In genomic region chr3:37693791-37694194, GRCh38 we compare ENCODE assay signal across 21 cellular contexts.
DNase-seq lines count a peak whose midpoint lies in the region; ATAC-seq and TF ChIP-seq lines count a peak whose summit lies in the region.
"Had no signal": no experiment of that assay in that cellular context is flagged by ENCODE, and none has a peak within 500 bp of the region (broad histone marks: within the 10 kb centered on the region; RNA-seq: fewer than 3 reads in every experiment).

No MANE protein-coding gene starts in this region.

- no peaks in the 10 kb centered on the region for H3K9me3 Mint-ChIP-seq in type B pancreatic cell
- H3K9me3 Mint-ChIP-seq in activated T-helper 17 cell treated with anti-CD3 and anti-CD28 coated beads, Interleukin-2, amount 50 U/mL, for 72 hours: no peaks in the 10 kb centered on the region
- H3K9me3 Mint-ChIP-seq in activated T-helper 1 cell treated with anti-CD3 and anti-CD28 coated beads, Interleukin-12 subunit alpha, Interleukin-12 subunit beta, Interleukin-2, Interleukin-4 antibody, amounts not matched to agents 30 ng/mL and 10 ng/mL and 1 ng/mL, durations not matched to agents 14 hours and 24 hours and 36 hours: no peaks in the 10 kb centered on the region
- H3K9me3 Mint-ChIP-seq: activated CD4-positive, alpha-beta memory T cell treated with anti-CD3 and anti-CD28 coated beads, Interleukin-2, amount 10 ng/mL, durations not matched to agents 7 days and 5 days; HFFc6; natural killer cell; stimulated activated naive CD8-positive, alpha-beta T cell treated with anti-CD3 and anti-CD28 coated beads, Interleukin-15, amount 100 ng/mL, for 72 hours had no signal

- intact Hi-C loops in activated T-helper 1 cell treated with anti-CD3 and anti-CD28 coated beads, Interleukin-12 subunit alpha, Interleukin-12 subunit beta, Interleukin-2, Interleukin-4 antibody, amounts not matched to agents 30 ng/mL and 10 ng/mL and 1 ng/mL, durations not matched to agents 14 hours and 24 hours and 36 hours (cut with micrococcal nuclease): no loop called here

- no peak for ATAC-seq in activated T-helper 17 cell treated with anti-CD3 and anti-CD28 coated beads, Interleukin-2, amount 50 U/mL, for 72 hours (replicated peaks)
- ATAC-seq: natural killer cell; stimulated activated naive CD8-positive, alpha-beta T cell treated with anti-CD3 and anti-CD28 coated beads, Interleukin-15, amount 100 ng/mL, for 72 hours had no signal

- peak overlapping the region; percentile 53 for H3K4me3 Mint-ChIP-seq in type B pancreatic cell
- H3K4me3 Mint-ChIP-seq in activated T-helper 17 cell treated with anti-CD3 and anti-CD28 coated beads, Interleukin-2, amount 50 U/mL, for 72 hours: no peak overlapping the region
- H3K4me3 Mint-ChIP-seq in activated T-helper 1 cell treated with anti-CD3 and anti-CD28 coated beads, Interleukin-12 subunit alpha, Interleukin-12 subunit beta, Interleukin-2, Interleukin-4 antibody, amounts not matched to agents 30 ng/mL and 10 ng/mL and 1 ng/mL, durations not matched to agents 14 hours and 24 hours and 36 hours: no peak overlapping the region
- H3K4me3 Mint-ChIP-seq: activated CD4-positive, alpha-beta memory T cell treated with anti-CD3 and anti-CD28 coated beads, Interleukin-2, amount 10 ng/mL, durations not matched to agents 7 days and 5 days; brain; HFFc6; natural killer cell; stimulated activated naive CD8-positive, alpha-beta T cell treated with anti-CD3 and anti-CD28 coated beads, Interleukin-15, amount 100 ng/mL, for 72 hours had no signal

- H3K4me1 Mint-ChIP-seq in type B pancreatic cell (ENCODE audit: unreplicated experiment): peaks cover 28% of the 10 kb centered on the region
- H3K4me1 Mint-ChIP-seq in activated T-helper 17 cell treated with anti-CD3 and anti-CD28 coated beads, Interleukin-2, amount 50 U/mL, for 72 hours: no peaks in the 10 kb centered on the region
- H3K4me1 Mint-ChIP-seq in activated T-helper 1 cell treated with anti-CD3 and anti-CD28 coated beads, Interleukin-12 subunit alpha, Interleukin-12 subunit beta, Interleukin-2, Interleukin-4 antibody, amounts not matched to agents 30 ng/mL and 10 ng/mL and 1 ng/mL, durations not matched to agents 14 hours and 24 hours and 36 hours (ENCODE audit: low read depth): no peaks in the 10 kb centered on the region
- H3K4me1 Mint-ChIP-seq: activated CD4-positive, alpha-beta memory T cell treated with anti-CD3 and anti-CD28 coated beads, Interleukin-2, amount 10 ng/mL, durations not matched to agents 7 days and 5 days; natural killer cell; stimulated activated naive CD8-positive, alpha-beta T cell treated with anti-CD3 and anti-CD28 coated beads, Interleukin-15, amount 100 ng/mL, for 72 hours had no signal

- H3K27me3 Mint-ChIP-seq in type B pancreatic cell: peaks cover 22% of the 10 kb centered on the region
- peaks cover 12% of the 10 kb centered on the region for H3K27me3 Mint-ChIP-seq in activated T-helper 17 cell treated with anti-CD3 and anti-CD28 coated beads, Interleukin-2, amount 50 U/mL, for 72 hours
- H3K27me3 Mint-ChIP-seq in activated T-helper 1 cell treated with anti-CD3 and anti-CD28 coated beads, Interleukin-12 subunit alpha, Interleukin-12 subunit beta, Interleukin-2, Interleukin-4 antibody, amounts not matched to agents 30 ng/mL and 10 ng/mL and 1 ng/mL, durations not matched to agents 14 hours and 24 hours and 36 hours (ENCODE audit: insufficient read depth): peaks cover 8% of the 10 kb centered on the region

- no peak for TF ChIP-seq CTCF in type B pancreatic cell (conservative IDR thresholded peaks at IDR 0.05)

- H3K36me3 Mint-ChIP-seq in type B pancreatic cell: peaks cover 7% of the 10 kb centered on the region
- no peaks in the 10 kb centered on the region for H3K36me3 Mint-ChIP-seq in activated T-helper 17 cell treated with anti-CD3 and anti-CD28 coated beads, Interleukin-2, amount 50 U/mL, for 72 hours (ENCODE audit: low read depth)
- no peaks in the 10 kb centered on the region for H3K36me3 Mint-ChIP-seq in activated T-helper 1 cell treated with anti-CD3 and anti-CD28 coated beads, Interleukin-12 subunit alpha, Interleukin-12 subunit beta, Interleukin-2, Interleukin-4 antibody, amounts not matched to agents 30 ng/mL and 10 ng/mL and 1 ng/mL, durations not matched to agents 14 hours and 24 hours and 36 hours (ENCODE audit: low read depth)
- H3K36me3 Mint-ChIP-seq: brain, natural killer cell had no signal

- DNase-seq in NCI-H748 (lab: John Stamatoyannopoulos, UW; ENCODE audit: unreplicated experiment): peak; percentile 35
- no peak for DNase-seq in NCI-H748 treated with DMSO at 0.1 percent for 48 hours (lab: John Stamatoyannopoulos, UW)
- DNase-seq in SK-MEL-5 (ENCODE audit: low read depth, low spot score): peak; percentile 78
- peak; percentile 81 for DNase-seq in left kidney (ENCODE audit: low read depth, low spot score)
- DNase-seq in type B pancreatic cell (ENCODE audit: extremely low spot score, unreplicated experiment): no peak
- no peak for DNase-seq in RKO (ENCODE audit: low spot score)
- DNase-seq in activated T-helper 1 cell treated with anti-CD3 and anti-CD28 coated beads, Interleukin-12 subunit alpha, Interleukin-12 subunit beta, Interleukin-2, Interleukin-4 antibody, amounts not matched to agents 30 ng/mL and 10 ng/mL and 1 ng/mL, durations not matched to agents 14 hours and 24 hours and 36 hours (ENCODE audit: low spot score): no peak
- DNase-seq: activated CD4-positive, alpha-beta memory T cell treated with anti-CD3 and anti-CD28 coated beads, Interleukin-2, amount 10 ng/mL, durations not matched to agents 7 days and 5 days; activated gamma-delta T cell treated with Interleukin-2 at 50 U/mL for 16 hours; activated T-cell treated with anti-CD3 and anti-CD28 coated beads for 4 hours; effector CD8-positive, alpha-beta T cell; esophagus squamous epithelium; HFFc6; natural killer cell; NCI-H2107; NCI-H524; stimulated activated naive CD8-positive, alpha-beta T cell treated with anti-CD3 and anti-CD28 coated beads, Interleukin-15, amount 100 ng/mL, for 72 hours; T1000; transverse colon had no signal

- H3K27ac Mint-ChIP-seq in type B pancreatic cell: peak overlapping the region; percentile 79
- no peak overlapping the region for H3K27ac Mint-ChIP-seq in activated T-helper 17 cell treated with anti-CD3 and anti-CD28 coated beads, Interleukin-2, amount 50 U/mL, for 72 hours
- no peak overlapping the region for H3K27ac Mint-ChIP-seq in activated T-helper 1 cell treated with anti-CD3 and anti-CD28 coated beads, Interleukin-12 subunit alpha, Interleukin-12 subunit beta, Interleukin-2, Interleukin-4 antibody, amounts not matched to agents 30 ng/mL and 10 ng/mL and 1 ng/mL, durations not matched to agents 14 hours and 24 hours and 36 hours
- H3K27ac Mint-ChIP-seq: activated CD4-positive, alpha-beta memory T cell treated with anti-CD3 and anti-CD28 coated beads, Interleukin-2, amount 10 ng/mL, durations not matched to agents 7 days and 5 days; HFFc6; natural killer cell; stimulated activated naive CD8-positive, alpha-beta T cell treated with anti-CD3 and anti-CD28 coated beads, Interleukin-15, amount 100 ng/mL, for 72 hours had no signal

- in situ Hi-C loops in SK-MEL-5 (cut with HindIII; ENCODE audit: low pct_unique_long_range_greater_than_20kb, low sequenced_read_pairs): no loop called here

Comparison
In these comparisons a context has a peak if more than half of its experiments do, and no peak if none do; other contexts are left out.
1. DNase-seq: peak in NCI-H748 (single experiment), SK-MEL-5 (single experiment) and left kidney (single experiment); none in NCI-H748 treated with DMSO at 0.1 percent for 48 hours (single experiment), type B pancreatic cell (single experiment), RKO (single experiment) and activated T-helper 1 cell treated with anti-CD3 and anti-CD28 coated beads, Interleukin-12 subunit alpha, Interleukin-12 subunit beta, Interleukin-2, Interleukin-4 antibody, amounts not matched to agents 30 ng/mL and 10 ng/mL and 1 ng/mL, durations not matched to agents 14 hours and 24 hours and 36 hours (single experiment).